1 cellular context compared by ENCODE assay signal in the genomic region with DNA sequence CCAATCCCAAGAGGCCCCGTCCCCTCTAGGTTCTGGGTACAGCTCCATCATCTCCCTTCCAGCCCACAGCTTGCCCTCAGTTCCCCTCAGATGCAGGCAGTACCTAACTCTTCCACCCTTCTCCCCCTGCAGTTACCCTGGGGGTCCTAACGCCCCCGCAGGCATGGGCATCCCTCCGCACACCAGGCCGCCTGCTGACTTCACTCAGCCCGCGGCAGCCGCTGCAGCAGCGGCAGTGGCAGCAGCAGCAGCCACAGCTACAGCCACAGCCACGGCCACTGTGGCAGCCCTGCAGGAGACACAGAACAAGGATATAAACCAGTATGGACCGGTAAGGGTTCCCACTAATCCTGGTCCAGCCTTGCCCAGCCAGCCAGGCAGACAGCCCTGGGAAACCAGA.
TF ChIP-seq lines count a peak whose summit lies in the region.

No MANE protein-coding gene starts in this region.

TF ChIP-seq in IMR-90, 13 proteins besides CTCF, POLR2A, EP300 and RAD21 (continued from another document):
- TF ChIP-seq USF2 (IDR thresholded peaks at IDR 0.05; ENCODE audit: low read depth, low read length) (no peak), RFX5 (IDR thresholded peaks at IDR 0.05; ENCODE audit: low read depth, low read length) (no peak), FOS (IDR thresholded peaks at IDR 0.05; ENCODE audit: low read depth, low read length) (no peak), MAZ (IDR thresholded peaks at IDR 0.05; ENCODE audit: borderline replicate concordance, low read depth, low read length) (no peak), RCOR1 (IDR thresholded peaks at IDR 0.05; ENCODE audit: insufficient replicate concordance, low read length) (no peak), MXI1 (IDR thresholded peaks at IDR 0.05; ENCODE audit: borderline replicate concordance, low read depth, low read length) (no peak)
